ENCODE assay signal across 22 cellular contexts in genomic region chr16:23876256-23876896, GRCh38. TPM values are rescaled to one million over a fixed set of nuclear protein-coding genes. Genes with fewer than 3 reads are reported as not detected.
A peak's percentile ranks its signal among the peaks of the same experiment; 100 is the strongest.
DNase-seq lines count a peak whose midpoint lies in the region; ATAC-seq and TF ChIP-seq lines count a peak whose summit lies in the region.
"Had no signal": no experiment of that assay in that cellular context is flagged by ENCODE, and none has a peak within 500 bp of the region (broad histone marks: within the 10 kb centered on the region; RNA-seq: fewer than 3 reads in every experiment).

No MANE protein-coding gene starts in this region.

- ATAC-seq in activated CD8-positive, alpha-beta T cell treated with anti-CD3 and anti-CD28 coated beads for 36 hours = no peak
- ATAC-seq in activated CD8-positive, alpha-beta T cell treated with anti-CD3 and anti-CD28 coated beads, Interleukin-2, amount 10 ng/mL, durations not matched to agents 7 days and 5 days = no peak
- ATAC-seq in central memory CD8-positive, alpha-beta T cell (replicated peaks; ENCODE audit: extremely low read depth, poor library complexity, severe bottlenecking) = no peak
- no peak for ATAC-seq in stimulated activated memory B cell treated with anti-CD40 and anti-IgM and Interleukin-4, amounts not matched to agents 10 μg/mL and 1 μg/mL and 100 μg/mL, for 72 hours
- ATAC-seq in naive thymus-derived CD8-positive, alpha-beta T cell = no peak

- H3K36me3 Mint-ChIP-seq in activated CD8-positive, alpha-beta T cell treated with anti-CD3 and anti-CD28 coated beads for 36 hours (ENCODE audit: low read depth) = peaks cover 27% of the 10 kb centered on the region
- H3K36me3 Mint-ChIP-seq in activated CD8-positive, alpha-beta T cell treated with anti-CD3 and anti-CD28 coated beads, Interleukin-2, amount 10 ng/mL, durations not matched to agents 7 days and 5 days (ENCODE audit: low read depth) = peaks cover 33% of the 10 kb centered on the region
- peaks cover 17% of the 10 kb centered on the region for H3K36me3 Mint-ChIP-seq in central memory CD8-positive, alpha-beta T cell (ENCODE audit: insufficient read depth)
- peaks cover 26% of the 10 kb centered on the region for H3K36me3 Mint-ChIP-seq in stimulated activated memory B cell treated with anti-CD40 and anti-IgM and Interleukin-4, amounts not matched to agents 10 μg/mL and 1 μg/mL and 100 μg/mL, for 72 hours
- peaks cover 0 to 4% (median 0%) of the 10 kb centered on the region in 3 donors for H3K36me3 Mint-ChIP-seq in naive thymus-derived CD8-positive, alpha-beta T cell

- H3K27ac Mint-ChIP-seq in activated CD8-positive, alpha-beta T cell treated with anti-CD3 and anti-CD28 coated beads for 36 hours = peak overlapping the region; percentile 2
- H3K27ac Mint-ChIP-seq in activated CD8-positive, alpha-beta T cell treated with anti-CD3 and anti-CD28 coated beads, Interleukin-2, amount 10 ng/mL, durations not matched to agents 7 days and 5 days = no peak overlapping the region
- peak overlapping the region; percentile 38 for H3K27ac Mint-ChIP-seq in central memory CD8-positive, alpha-beta T cell (ENCODE audit: low read depth)
- peak overlapping the region; percentile 83 for H3K27ac Mint-ChIP-seq in stimulated activated memory B cell treated with anti-CD40 and anti-IgM and Interleukin-4, amounts not matched to agents 10 μg/mL and 1 μg/mL and 100 μg/mL, for 72 hours
- peak overlapping the region in 5 of 10 donors; percentile 17 to 83 (median 28) for H3K27ac Mint-ChIP-seq in naive thymus-derived CD8-positive, alpha-beta T cell

- DNase-seq in activated CD8-positive, alpha-beta T cell treated with anti-CD3 and anti-CD28 coated beads for 36 hours = no peak
- DNase-seq in activated CD8-positive, alpha-beta T cell treated with anti-CD3 and anti-CD28 coated beads, Interleukin-2, amount 10 ng/mL, durations not matched to agents 7 days and 5 days = no peak
- DNase-seq in GM03348 (ENCODE audit: low spot score) (peak; percentile 16), neuronal stem cell (ENCODE audit: low spot score) (no peak), smooth muscle cell (lab: John Stamatoyannopoulos, UW; ENCODE audit: unreplicated experiment) (no peak)
- no peak for DNase-seq in central memory CD8-positive, alpha-beta T cell (ENCODE audit: low spot score in 2 of 2)
- no peak for DNase-seq in naive thymus-derived CD8-positive, alpha-beta T cell
- DNase-seq: DMS53, GF-D8, GOT3, NCI-H2171, NCI-H524, nucleus accumbens, SIG-M5, thyroid gland had no signal

- no peak overlapping the region for H3K23ac ChIP-seq in neuronal stem cell (ENCODE audit: low read depth, low read length, poor library complexity)

- H3K27me3 Mint-ChIP-seq in activated CD8-positive, alpha-beta T cell treated with anti-CD3 and anti-CD28 coated beads for 36 hours = no peaks in the 10 kb centered on the region
- H3K27me3 Mint-ChIP-seq in activated CD8-positive, alpha-beta T cell treated with anti-CD3 and anti-CD28 coated beads, Interleukin-2, amount 10 ng/mL, durations not matched to agents 7 days and 5 days (ENCODE audit: low read depth) = no peaks in the 10 kb centered on the region
- no peaks in the 10 kb centered on the region for H3K27me3 Mint-ChIP-seq in central memory CD8-positive, alpha-beta T cell
- no peaks in the 10 kb centered on the region for H3K27me3 Mint-ChIP-seq in stimulated activated memory B cell treated with anti-CD40 and anti-IgM and Interleukin-4, amounts not matched to agents 10 μg/mL and 1 μg/mL and 100 μg/mL, for 72 hours
- no peaks in the 10 kb centered on the region for H3K27me3 Mint-ChIP-seq in naive thymus-derived CD8-positive, alpha-beta T cell
- H3K27me3 Mint-ChIP-seq: activated CD4-positive, alpha-beta memory T cell treated with anti-CD3 and anti-CD28 coated beads for 36 hours had no signal

- no peak overlapping the region for H4K91ac ChIP-seq in neuronal stem cell (ENCODE audit: low read depth, low read length, poor library complexity)

- H3K4me3 ChIP-seq in neuronal stem cell (ENCODE audit: low read length in 2 of 2) (no peak overlapping the region), smooth muscle cell (no peak overlapping the region)
- H3K4me3 ChIP-seq: lung, thyroid gland had no signal

- H3K4ac ChIP-seq in neuronal stem cell (ENCODE audit: low read length) = no peak overlapping the region

- peaks cover 75% of the 10 kb centered on the region for H3K4me1 Mint-ChIP-seq in activated CD8-positive, alpha-beta T cell treated with anti-CD3 and anti-CD28 coated beads for 36 hours (ENCODE audit: low read depth)
- H3K4me1 Mint-ChIP-seq in activated CD8-positive, alpha-beta T cell treated with anti-CD3 and anti-CD28 coated beads, Interleukin-2, amount 10 ng/mL, durations not matched to agents 7 days and 5 days (ENCODE audit: low read depth) = peaks cover 78% of the 10 kb centered on the region
- peaks cover 78% of the 10 kb centered on the region for H3K4me1 Mint-ChIP-seq in central memory CD8-positive, alpha-beta T cell
- peaks cover 84% of the 10 kb centered on the region for H3K4me1 Mint-ChIP-seq in stimulated activated memory B cell treated with anti-CD40 and anti-IgM and Interleukin-4, amounts not matched to agents 10 μg/mL and 1 μg/mL and 100 μg/mL, for 72 hours
- peaks cover 32 to 86% (median 80%) of the 10 kb centered on the region in 4 donors for H3K4me1 Mint-ChIP-seq in naive thymus-derived CD8-positive, alpha-beta T cell

- no peak for TF ChIP-seq CTCF in activated CD8-positive, alpha-beta T cell treated with anti-CD3 and anti-CD28 coated beads for 36 hours (IDR thresholded peaks at IDR 0.05)
- no peak for TF ChIP-seq CTCF in smooth muscle cell (IDR thresholded peaks at IDR 0.05; ENCODE audit: borderline replicate concordance, insufficient read depth, poor library complexity, severe bottlenecking)

- no peak overlapping the region for H2AK5ac ChIP-seq in neuronal stem cell (ENCODE audit: low read depth, low read length)

- WGBS in neuronal stem cell (ENCODE audit: extremely low coverage in 2 of 2, insufficient read length in 2 of 2, insufficient replicate concordance in 1 of 2), 2 donors = no CpG with 5 or more reads among the region's 6 CpGs
- WGBS in smooth muscle cell (ENCODE audit: low lambda C conversion rate) = 62% methylated on average over 6 of the region's 6 CpGs

- POLR2A ChIA-PET in activated CD8-positive, alpha-beta T cell treated with anti-CD3 and anti-CD28 coated beads for 36 hours (lab: Charles Lee) = interaction anchor here (1.0 to 1.4 kb wide), 3 partner anchors 27 to 34 kb away, joined by 3 to 4 read pairs (median 3); no protein-coding TSS in a partner anchor
- POLR2A ChIA-PET in activated CD8-positive, alpha-beta T cell treated with anti-CD3 and anti-CD28 coated beads, Interleukin-2, amount 10 ng/mL, durations not matched to agents 7 days and 5 days (lab: Charles Lee) = no interaction called here
- POLR2A ChIA-PET in naive thymus-derived CD8-positive, alpha-beta T cell (lab: Charles Lee) = interaction anchor here (1.3 to 2.0 kb wide), 6 partner anchors 13 to 159 kb away, joined by 3 to 22 read pairs (median 7); no protein-coding TSS in a partner anchor

- no peak overlapping the region for H2BK120ac ChIP-seq in neuronal stem cell (ENCODE audit: low read depth, low read length)

- no peaks in the 10 kb centered on the region for H3K9me3 ChIP-seq in neuronal stem cell (replicated peaks in 1 of 2; ENCODE audit: control insufficient read depth in 2 of 2, insufficient read depth in 1 of 2, low read depth in 1 of 2, low read length in 2 of 2)
- no peaks in the 10 kb centered on the region for H3K9me3 ChIP-seq in smooth muscle cell (replicated peaks; ENCODE audit: low read depth)
- H3K9me3 ChIP-seq: thyroid gland had no signal

- no peak overlapping the region for H3K4me3 Mint-ChIP-seq in activated CD8-positive, alpha-beta T cell treated with anti-CD3 and anti-CD28 coated beads for 36 hours
- no peak overlapping the region for H3K4me3 Mint-ChIP-seq in activated CD8-positive, alpha-beta T cell treated with anti-CD3 and anti-CD28 coated beads, Interleukin-2, amount 10 ng/mL, durations not matched to agents 7 days and 5 days
- no peak overlapping the region for H3K4me3 Mint-ChIP-seq in central memory CD8-positive, alpha-beta T cell
- H3K4me3 Mint-ChIP-seq in stimulated activated memory B cell treated with anti-CD40 and anti-IgM and Interleukin-4, amounts not matched to agents 10 μg/mL and 1 μg/mL and 100 μg/mL, for 72 hours = no peak overlapping the region
- H3K4me3 Mint-ChIP-seq in naive thymus-derived CD8-positive, alpha-beta T cell = no peak overlapping the region
- H3K4me3 Mint-ChIP-seq: activated CD4-positive, alpha-beta memory T cell treated with anti-CD3 and anti-CD28 coated beads for 36 hours had no signal

- H3K4me2 ChIP-seq in neuronal stem cell (ENCODE audit: insufficient read depth, low read length, poor library complexity, severe bottlenecking) (no peak overlapping the region), smooth muscle cell (no peak overlapping the region)

- intact Hi-C loops in activated CD8-positive, alpha-beta T cell treated with anti-CD3 and anti-CD28 coated beads for 36 hours (cut with micrococcal nuclease) = no loop called here

- H3F3A ChIP-seq in smooth muscle cell (ENCODE audit: low read depth) = no peaks in the 10 kb centered on the region

- H3K27ac ChIP-seq in neuronal stem cell (replicated peaks; ENCODE audit: low read length) = no peak overlapping the region
- no peak overlapping the region for H3K27ac ChIP-seq in smooth muscle cell (ENCODE audit: low read depth)
- H3K27ac ChIP-seq: 22Rv1, thyroid gland had no signal

- H2AFZ ChIP-seq in neuronal stem cell (ENCODE audit: low read length) (no peak overlapping the region), smooth muscle cell (ENCODE audit: low read depth) (no peak overlapping the region)

- no peak overlapping the region for H2BK12ac ChIP-seq in neuronal stem cell (ENCODE audit: low read length)

- H3K18ac ChIP-seq in neuronal stem cell (ENCODE audit: low read length) = no peak overlapping the region

- no peaks in the 10 kb centered on the region for H3K27me3 ChIP-seq in neuronal stem cell (ENCODE audit: control insufficient read depth in 3 of 3, insufficient read depth in 3 of 3, low read depth in 1 of 3, low read length in 3 of 3)
- H3K27me3 ChIP-seq in smooth muscle cell (ENCODE audit: low read depth) = peaks cover 4% of the 10 kb centered on the region
- H3K27me3 ChIP-seq: thyroid gland had no signal

- H3K36me3 ChIP-seq in neuronal stem cell (replicated peaks in 1 of 2; ENCODE audit: control insufficient read depth in 2 of 2, insufficient read depth in 2 of 2, low read length in 2 of 2) (no peaks in the 10 kb centered on the region), smooth muscle cell (ENCODE audit: low read depth) (no peaks in the 10 kb centered on the region)
- H3K36me3 ChIP-seq: thyroid gland had no signal

- no peak overlapping the region for H4K8ac ChIP-seq in neuronal stem cell (ENCODE audit: low read depth, low read length)

- no peaks in the 10 kb centered on the region for H4K20me1 ChIP-seq in smooth muscle cell (ENCODE audit: low read depth)

- H3K9ac ChIP-seq in neuronal stem cell (ENCODE audit: low read depth, low read length, poor library complexity) = no peak overlapping the region
- H3K9ac ChIP-seq in smooth muscle cell (ENCODE audit: low read depth) = no peak overlapping the region

- H3K79me2 ChIP-seq in smooth muscle cell (ENCODE audit: low read depth) = no peaks in the 10 kb centered on the region

- no peaks in the 10 kb centered on the region for H3K4me1 ChIP-seq in neuronal stem cell (ENCODE audit: control insufficient read depth in 2 of 2, insufficient read depth in 1 of 2, low read depth in 1 of 2, low read length in 2 of 2)
- no peaks in the 10 kb centered on the region for H3K4me1 ChIP-seq in smooth muscle cell (ENCODE audit: low read depth)
- H3K4me1 ChIP-seq: thyroid gland had no signal

- no peaks in the 10 kb centered on the region for H3K79me1 ChIP-seq in neuronal stem cell (ENCODE audit: low read depth, low read length)

- no peaks in the 10 kb centered on the region for H3K9me3 Mint-ChIP-seq in activated CD8-positive, alpha-beta T cell treated with anti-CD3 and anti-CD28 coated beads for 36 hours
- H3K9me3 Mint-ChIP-seq in activated CD8-positive, alpha-beta T cell treated with anti-CD3 and anti-CD28 coated beads, Interleukin-2, amount 10 ng/mL, durations not matched to agents 7 days and 5 days (ENCODE audit: insufficient read depth) = no peaks in the 10 kb centered on the region
- H3K9me3 Mint-ChIP-seq in central memory CD8-positive, alpha-beta T cell = no peaks in the 10 kb centered on the region
- no peaks in the 10 kb centered on the region for H3K9me3 Mint-ChIP-seq in stimulated activated memory B cell treated with anti-CD40 and anti-IgM and Interleukin-4, amounts not matched to agents 10 μg/mL and 1 μg/mL and 100 μg/mL, for 72 hours
- no peaks in the 10 kb centered on the region for H3K9me3 Mint-ChIP-seq in naive thymus-derived CD8-positive, alpha-beta T cell
- H3K9me3 Mint-ChIP-seq: activated CD4-positive, alpha-beta memory T cell treated with anti-CD3 and anti-CD28 coated beads for 36 hours had no signal

- H2BK15ac ChIP-seq in neuronal stem cell (ENCODE audit: low read length) = no peak overlapping the region

- H3K14ac ChIP-seq in neuronal stem cell (ENCODE audit: low read length) = no peak overlapping the region

- no peak overlapping the region for H2BK5ac ChIP-seq in neuronal stem cell (ENCODE audit: low read length)

- CTCF ChIA-PET in activated CD8-positive, alpha-beta T cell treated with anti-CD3 and anti-CD28 coated beads for 36 hours (lab: Charles Lee) = interaction anchor here (0.6 to 4.4 kb wide), 11 partner anchors 12 to 807 kb away, joined by 3 to 48 read pairs (median 4); no protein-coding TSS in a partner anchor
- CTCF ChIA-PET in activated CD8-positive, alpha-beta T cell treated with anti-CD3 and anti-CD28 coated beads, Interleukin-2, amount 10 ng/mL, durations not matched to agents 7 days and 5 days (lab: Charles Lee) = interaction anchor here (0.9 to 4.3 kb wide), 11 partner anchors 9 to 160 kb away, joined by 3 to 85 read pairs (median 6); no protein-coding TSS in a partner anchor

RNA-seq across cellular contexts. Expression of gene PRKCB, which starts 40.6 kb away (rescaled TPM):
- total RNA-seq in activated CD8-positive, alpha-beta T cell treated with anti-CD3 and anti-CD28 coated beads for 36 hours = 100 to 1,000 TPM; 101 to 105 TPM
- 100 to 1,000 TPM; 101 to 105 TPM for total RNA-seq in activated CD8-positive, alpha-beta T cell treated with anti-CD3 and anti-CD28 coated beads, Interleukin-2, amount 10 ng/mL, durations not matched to agents 7 days and 5 days
- polyA plus RNA-seq in neuronal stem cell (2013, experiment 1 of 2) = 2.7 TPM
- 2.8 TPM for polyA plus RNA-seq in neuronal stem cell (2013, experiment 2 of 2)
- total RNA-seq in naive thymus-derived CD8-positive, alpha-beta T cell = 100 to 1,000 TPM; 123 to 129 TPM
- polyA plus RNA-seq in naive thymus-derived CD8-positive, alpha-beta T cell = 100 to 1,000 TPM in 2 of 3 donors, 10 to 100 TPM in 1; 57.2 to 142 (median 107) TPM
- total RNA-seq in smooth muscle cell = 0.36 TPM in 1 of 2 replicates, not detected in the other
- 0.30 TPM in 1 of 2 replicates, not detected in the other for polyA plus RNA-seq in smooth muscle cell
- total RNA-seq: dermis microvascular lymphatic vessel endothelial cell, endothelial cell of umbilical vein, renal cortical epithelial cell had no signal

Comparison
In these comparisons a context has a peak if more than half of its experiments do, and no peak if none do; other contexts are left out.
1. RNA of gene PRKCB, which starts 40.6 kb away (total RNA-seq): 123 to 129 TPM in naive thymus-derived CD8-positive, alpha-beta T cell, 101 to 105 TPM in activated CD8-positive, alpha-beta T cell treated with anti-CD3 and anti-CD28 coated beads, Interleukin-2, amount 10 ng/mL, durations not matched to agents 7 days and 5 days and 101 to 105 TPM in activated CD8-positive, alpha-beta T cell treated with anti-CD3 and anti-CD28 coated beads for 36 hours; 0.36 TPM in smooth muscle cell; every median in the first group is over 10 times any median in the second.